In the genomic region with DNA sequence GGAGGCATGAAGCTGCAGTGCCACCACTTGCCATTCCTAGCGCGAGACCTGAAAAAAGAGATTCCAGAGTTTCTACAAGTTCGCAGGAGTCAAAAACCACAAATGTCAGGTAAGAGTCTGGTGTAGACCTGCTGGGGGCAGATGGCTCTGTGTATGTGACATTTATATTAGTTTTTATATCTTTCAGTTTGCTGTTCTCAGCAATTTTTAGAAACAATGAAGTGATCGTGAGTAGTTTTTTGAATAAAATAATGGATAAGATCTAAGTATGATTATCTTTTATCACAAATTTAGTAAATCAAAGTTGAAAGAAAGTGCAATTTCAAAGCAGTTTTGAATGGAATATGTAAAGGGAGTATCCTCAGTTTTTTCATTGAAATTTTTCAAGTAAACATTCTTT, we compare ENCODE assay signal across 33 cellular contexts. TPM values are rescaled to one million over a fixed set of nuclear protein-coding genes. Genes with fewer than 3 reads are reported as not detected.
"Had no signal": no experiment of that assay in that cellular context is flagged by ENCODE, and none has a peak within 500 bp of the region (broad histone marks: within the 10 kb centered on the region; RNA-seq: fewer than 3 reads in every experiment).

No MANE protein-coding gene starts in this region.

- H3K4me3 ChIP-seq: adrenal gland, ascending aorta, body of pancreas, breast epithelium, cardiac muscle cell had no signal

- ATAC-seq: activated naive CD4-positive, alpha-beta T cell treated with anti-CD3 and anti-CD28 coated beads, Interleukin-2, amount 50 U/mL, for 72 hours; activated naive CD8-positive, alpha-beta T cell treated with anti-CD3 and anti-CD28 coated beads, Interleukin-2, amount 50 U/mL, for 24 hours; activated T-cell treated with anti-CD3 and anti-CD28 coated beads, Interleukin-2, amount 50 U/mL, for 4 hours; activated T-cell treated with anti-CD3 and anti-CD28 coated beads, Interleukin-2, amount 50 U/mL, for 72 hours; activated T-helper 17 cell treated with anti-CD3 and anti-CD28 coated beads, Interleukin-2, amount 50 U/mL, for 72 hours; body of pancreas had no signal

- H3K27ac ChIP-seq: adrenal gland, ascending aorta, body of pancreas, brain microvascular endothelial cell, breast epithelium, cardiac muscle cell had no signal

- DNase-seq: activated effector memory CD4-positive, alpha-beta T cell treated with anti-CD3 and anti-CD28 coated beads, Interleukin-2, amount 50 U/mL, for 16 hours; activated effector memory CD4-positive, alpha-beta T cell treated with Interleukin-2 at 50 U/mL for 16 hours; activated gamma-delta T cell; activated gamma-delta T cell treated with Interleukin-2 at 50 U/mL for 16 hours; activated naive CD4-positive, alpha-beta T cell; activated naive CD4-positive, alpha-beta T cell treated with anti-CD3 and anti-CD28 coated beads for 36 hours; activated naive CD4-positive, alpha-beta T cell treated with anti-CD3 and anti-CD28 coated beads, Interleukin-2, amount 10 ng/mL, durations not matched to agents 7 days and 5 days; activated naive CD4-positive, alpha-beta T cell treated with anti-CD3 and anti-CD28 coated beads, Interleukin-2, amount 50 U/mL, for 16 hours; activated naive CD4-positive, alpha-beta T cell treated with Interleukin-2 at 50 U/mL for 16 hours; activated naive CD8-positive, alpha-beta T cell treated with anti-CD3 and anti-CD28 coated beads for 36 hours; activated naive CD8-positive, alpha-beta T cell treated with anti-CD3 and anti-CD28 coated beads, Interleukin-2, amount 10 ng/mL, durations not matched to agents 7 days and 5 days; activated naive CD8-positive, alpha-beta T cell treated with anti-CD3 and anti-CD28 coated beads, Interleukin-2, amount 50 U/mL, for 24 hours; activated T-cell treated with anti-CD3 and anti-CD28 coated beads, Interleukin-2, amount 50 U/mL, for 1 hour; activated T-cell treated with anti-CD3 and anti-CD28 coated beads, Interleukin-2, amount 50 U/mL, for 24 hours; activated T-cell treated with anti-CD3 and anti-CD28 coated beads, Interleukin-2, amount 50 U/mL, for 4 hours; activated T-cell treated with anti-CD3 and anti-CD28 coated beads, Interleukin-2, amount 50 U/mL, for 48 hours; activated T-cell treated with anti-CD3 and anti-CD28 coated beads, Interleukin-2, amount 50 U/mL, for 72 hours; adrenal gland; amniotic stem cell; amygdala; anterior cingulate cortex; aorta; body of pancreas; brain microvascular endothelial cell; caudate nucleus; cerebellar nuclear complex had no signal

- H3K4me1 ChIP-seq: adrenal gland, ascending aorta, body of pancreas, breast epithelium had no signal

- FAIRE-seq: astrocyte, bronchial epithelial cell had no signal

- H3K9me3 ChIP-seq: adrenal gland, ascending aorta, body of pancreas, breast epithelium had no signal

- H3K27me3 ChIP-seq: adrenal gland, ascending aorta, body of pancreas, brain microvascular endothelial cell, breast epithelium, cardiac muscle cell had no signal

RNA-seq across cellular contexts. Expression of gene PTPN21, which starts 17.3 kb away (rescaled TPM):
- total RNA-seq: activated naive CD4-positive, alpha-beta T cell treated with anti-CD3 and anti-CD28 coated beads, Interleukin-2, amount 50 U/mL, for 72 hours; activated naive CD8-positive, alpha-beta T cell treated with anti-CD3 and anti-CD28 coated beads, Interleukin-2, amount 10 ng/mL, durations not matched to agents 7 days and 5 days; activated T-helper 17 cell treated with anti-CD3 and anti-CD28 coated beads, Interleukin-2, amount 50 U/mL, for 72 hours had no signal
